1 cellular context compared by ENCODE assay signal in the genomic region with DNA sequence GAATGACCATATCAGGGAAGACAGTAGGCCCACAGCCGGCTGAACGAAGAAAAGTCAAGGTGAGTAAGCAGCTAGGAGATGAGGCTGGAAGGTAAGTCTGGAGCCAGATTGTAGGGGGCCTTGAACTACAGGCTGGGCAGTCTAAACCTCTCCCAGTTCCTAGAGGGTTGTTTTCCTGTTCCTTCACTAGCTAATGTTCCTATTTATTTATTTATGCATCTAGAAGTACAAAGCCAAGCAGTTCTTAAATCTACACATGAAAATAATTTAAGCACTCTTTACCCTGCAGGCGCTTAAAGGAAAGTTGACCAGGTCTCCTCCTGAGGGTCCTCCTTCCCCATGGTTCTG.
TF ChIP-seq lines count a peak whose summit lies in the region.

No MANE protein-coding gene starts in this region.

TF ChIP-seq in GM12878, 131 proteins besides CTCF, POLR2A, EP300 and RAD21:
- TF ChIP-seq, protein P1, sequence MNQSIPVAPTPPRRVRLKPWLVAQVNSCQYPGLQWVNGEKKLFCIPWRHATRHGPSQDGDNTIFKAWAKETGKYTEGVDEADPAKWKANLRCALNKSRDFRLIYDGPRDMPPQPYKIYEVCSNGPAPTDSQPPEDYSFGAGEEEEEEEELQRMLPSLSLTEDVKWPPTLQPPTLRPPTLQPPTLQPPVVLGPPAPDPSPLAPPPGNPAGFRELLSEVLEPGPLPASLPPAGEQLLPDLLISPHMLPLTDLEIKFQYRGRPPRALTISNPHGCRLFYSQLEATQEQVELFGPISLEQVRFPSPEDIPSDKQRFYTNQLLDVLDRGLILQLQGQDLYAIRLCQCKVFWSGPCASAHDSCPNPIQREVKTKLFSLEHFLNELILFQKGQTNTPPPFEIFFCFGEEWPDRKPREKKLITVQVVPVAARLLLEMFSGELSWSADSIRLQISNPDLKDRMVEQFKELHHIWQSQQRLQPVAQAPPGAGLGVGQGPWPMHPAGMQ (IDR thresholded peaks at IDR 0.05; ENCODE audit: borderline replicate concordance): no peak
- no peak for TF ChIP-seq TBL1XR1 (IDR thresholded peaks at IDR 0.05; ENCODE audit: low read depth, low read length)
- no peak for TF ChIP-seq RCOR1 (conservative IDR thresholded peaks at IDR 0.05; ENCODE audit: low read depth, low read length)
- TF ChIP-seq, protein P2, sequence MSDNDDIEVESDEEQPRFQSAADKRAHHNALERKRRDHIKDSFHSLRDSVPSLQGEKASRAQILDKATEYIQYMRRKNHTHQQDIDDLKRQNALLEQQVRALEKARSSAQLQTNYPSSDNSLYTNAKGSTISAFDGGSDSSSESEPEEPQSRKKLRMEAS (IDR thresholded peaks at IDR 0.05; ENCODE audit: low read depth, low read length): no peak
- TF ChIP-seq, protein P3, sequence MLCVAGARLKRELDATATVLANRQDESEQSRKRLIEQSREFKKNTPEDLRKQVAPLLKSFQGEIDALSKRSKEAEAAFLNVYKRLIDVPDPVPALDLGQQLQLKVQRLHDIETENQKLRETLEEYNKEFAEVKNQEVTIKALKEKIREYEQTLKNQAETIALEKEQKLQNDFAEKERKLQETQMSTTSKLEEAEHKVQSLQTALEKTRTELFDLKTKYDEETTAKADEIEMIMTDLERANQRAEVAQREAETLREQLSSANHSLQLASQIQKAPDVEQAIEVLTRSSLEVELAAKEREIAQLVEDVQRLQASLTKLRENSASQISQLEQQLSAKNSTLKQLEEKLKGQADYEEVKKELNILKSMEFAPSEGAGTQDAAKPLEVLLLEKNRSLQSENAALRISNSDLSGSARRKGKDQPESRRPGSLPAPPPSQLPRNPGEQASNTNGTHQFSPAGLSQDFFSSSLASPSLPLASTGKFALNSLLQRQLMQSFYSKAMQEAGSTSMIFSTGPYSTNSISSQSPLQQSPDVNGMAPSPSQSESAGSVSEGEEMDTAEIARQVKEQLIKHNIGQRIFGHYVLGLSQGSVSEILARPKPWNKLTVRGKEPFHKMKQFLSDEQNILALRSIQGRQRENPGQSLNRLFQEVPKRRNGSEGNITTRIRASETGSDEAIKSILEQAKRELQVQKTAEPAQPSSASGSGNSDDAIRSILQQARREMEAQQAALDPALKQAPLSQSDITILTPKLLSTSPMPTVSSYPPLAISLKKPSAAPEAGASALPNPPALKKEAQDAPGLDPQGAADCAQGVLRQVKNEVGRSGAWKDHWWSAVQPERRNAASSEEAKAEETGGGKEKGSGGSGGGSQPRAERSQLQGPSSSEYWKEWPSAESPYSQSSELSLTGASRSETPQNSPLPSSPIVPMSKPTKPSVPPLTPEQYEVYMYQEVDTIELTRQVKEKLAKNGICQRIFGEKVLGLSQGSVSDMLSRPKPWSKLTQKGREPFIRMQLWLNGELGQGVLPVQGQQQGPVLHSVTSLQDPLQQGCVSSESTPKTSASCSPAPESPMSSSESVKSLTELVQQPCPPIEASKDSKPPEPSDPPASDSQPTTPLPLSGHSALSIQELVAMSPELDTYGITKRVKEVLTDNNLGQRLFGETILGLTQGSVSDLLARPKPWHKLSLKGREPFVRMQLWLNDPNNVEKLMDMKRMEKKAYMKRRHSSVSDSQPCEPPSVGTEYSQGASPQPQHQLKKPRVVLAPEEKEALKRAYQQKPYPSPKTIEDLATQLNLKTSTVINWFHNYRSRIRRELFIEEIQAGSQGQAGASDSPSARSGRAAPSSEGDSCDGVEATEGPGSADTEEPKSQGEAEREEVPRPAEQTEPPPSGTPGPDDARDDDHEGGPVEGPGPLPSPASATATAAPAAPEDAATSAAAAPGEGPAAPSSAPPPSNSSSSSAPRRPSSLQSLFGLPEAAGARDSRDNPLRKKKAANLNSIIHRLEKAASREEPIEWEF (IDR thresholded peaks at IDR 0.05; ENCODE audit: insufficient replicate concordance, low read depth, low read length): no peak
- TF ChIP-seq, protein P4, sequence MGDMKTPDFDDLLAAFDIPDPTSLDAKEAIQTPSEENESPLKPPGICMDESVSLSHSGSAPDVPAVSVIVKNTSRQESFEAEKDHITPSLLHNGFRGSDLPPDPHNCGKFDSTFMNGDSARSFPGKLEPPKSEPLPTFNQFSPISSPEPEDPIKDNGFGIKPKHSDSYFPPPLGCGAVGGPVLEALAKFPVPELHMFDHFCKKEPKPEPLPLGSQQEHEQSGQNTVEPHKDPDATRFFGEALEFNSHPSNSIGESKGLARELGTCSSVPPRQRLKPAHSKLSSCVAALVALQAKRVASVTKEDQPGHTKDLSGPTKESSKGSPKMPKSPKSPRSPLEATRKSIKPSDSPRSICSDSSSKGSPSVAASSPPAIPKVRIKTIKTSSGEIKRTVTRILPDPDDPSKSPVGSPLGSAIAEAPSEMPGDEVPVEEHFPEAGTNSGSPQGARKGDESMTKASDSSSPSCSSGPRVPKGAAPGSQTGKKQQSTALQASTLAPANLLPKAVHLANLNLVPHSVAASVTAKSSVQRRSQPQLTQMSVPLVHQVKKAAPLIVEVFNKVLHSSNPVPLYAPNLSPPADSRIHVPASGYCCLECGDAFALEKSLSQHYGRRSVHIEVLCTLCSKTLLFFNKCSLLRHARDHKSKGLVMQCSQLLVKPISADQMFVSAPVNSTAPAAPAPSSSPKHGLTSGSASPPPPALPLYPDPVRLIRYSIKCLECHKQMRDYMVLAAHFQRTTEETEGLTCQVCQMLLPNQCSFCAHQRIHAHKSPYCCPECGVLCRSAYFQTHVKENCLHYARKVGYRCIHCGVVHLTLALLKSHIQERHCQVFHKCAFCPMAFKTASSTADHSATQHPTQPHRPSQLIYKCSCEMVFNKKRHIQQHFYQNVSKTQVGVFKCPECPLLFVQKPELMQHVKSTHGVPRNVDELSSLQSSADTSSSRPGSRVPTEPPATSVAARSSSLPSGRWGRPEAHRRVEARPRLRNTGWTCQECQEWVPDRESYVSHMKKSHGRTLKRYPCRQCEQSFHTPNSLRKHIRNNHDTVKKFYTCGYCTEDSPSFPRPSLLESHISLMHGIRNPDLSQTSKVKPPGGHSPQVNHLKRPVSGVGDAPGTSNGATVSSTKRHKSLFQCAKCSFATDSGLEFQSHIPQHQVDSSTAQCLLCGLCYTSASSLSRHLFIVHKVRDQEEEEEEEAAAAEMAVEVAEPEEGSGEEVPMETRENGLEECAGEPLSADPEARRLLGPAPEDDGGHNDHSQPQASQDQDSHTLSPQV (IDR thresholded peaks at IDR 0.05): no peak
- TF ChIP-seq, protein P5, sequence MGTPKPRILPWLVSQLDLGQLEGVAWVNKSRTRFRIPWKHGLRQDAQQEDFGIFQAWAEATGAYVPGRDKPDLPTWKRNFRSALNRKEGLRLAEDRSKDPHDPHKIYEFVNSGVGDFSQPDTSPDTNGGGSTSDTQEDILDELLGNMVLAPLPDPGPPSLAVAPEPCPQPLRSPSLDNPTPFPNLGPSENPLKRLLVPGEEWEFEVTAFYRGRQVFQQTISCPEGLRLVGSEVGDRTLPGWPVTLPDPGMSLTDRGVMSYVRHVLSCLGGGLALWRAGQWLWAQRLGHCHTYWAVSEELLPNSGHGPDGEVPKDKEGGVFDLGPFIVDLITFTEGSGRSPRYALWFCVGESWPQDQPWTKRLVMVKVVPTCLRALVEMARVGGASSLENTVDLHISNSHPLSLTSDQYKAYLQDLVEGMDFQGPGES (IDR thresholded peaks at IDR 0.05): no peak
- TF ChIP-seq POU2F2 (IDR thresholded peaks at IDR 0.05; ENCODE audit: borderline replicate concordance, low read depth, low read length): no peak
